8 cellular contexts compared by ENCODE assay signal in the genomic region with DNA sequence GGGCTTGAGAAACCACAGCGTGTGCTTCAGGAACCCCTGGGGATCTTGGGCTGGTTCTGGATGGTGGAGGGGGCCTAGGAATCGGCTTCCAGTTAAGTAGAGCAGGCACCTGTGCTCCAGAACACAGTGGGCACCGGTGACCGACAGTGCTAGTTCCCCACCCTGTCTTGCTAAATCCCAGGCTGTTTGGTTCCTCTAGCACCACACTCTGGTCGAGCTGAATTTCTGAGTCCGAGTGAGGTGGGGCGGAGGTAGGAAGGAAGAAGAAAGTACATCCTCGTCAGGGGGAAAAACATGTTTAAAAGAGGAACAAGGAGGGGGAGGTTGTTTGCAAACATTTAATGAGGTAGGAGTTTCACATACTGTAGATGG. TPM values are rescaled to one million over a fixed set of nuclear protein-coding genes. Genes with fewer than 3 reads are reported as not detected.
DNase-seq lines count a peak whose midpoint lies in the region; ATAC-seq and TF ChIP-seq lines count a peak whose summit lies in the region.

No MANE protein-coding gene starts in this region.

- DNase-seq in GM06990 (ENCODE audit: extremely low read depth, insufficient read length), result no peak
- no peak for DNase-seq in activated naive CD4-positive, alpha-beta T cell treated with anti-CD3 and anti-CD28 coated beads, Interleukin-2, amount 50 U/mL, for 72 hours (ENCODE audit: low spot score in 2 of 2)
- no peak for DNase-seq in omental fat pad (ENCODE audit: low spot score)
- no peak for DNase-seq in NCI-H2227 treated with DMSO at 0.1 percent for 48 hours (lab: John Stamatoyannopoulos, UW)
- DNase-seq in testis, result no peak

- peaks cover 100% of the 10 kb centered on the region for H3K4me1 ChIP-seq in mononuclear cell (ENCODE audit: insufficient read depth, low read length)
- H3K4me1 ChIP-seq in testis, result no peaks in the 10 kb centered on the region

- H3K27me3 ChIP-seq in GM06990 (replicated peaks; ENCODE audit: control insufficient read depth, insufficient read depth, low read length) (no peaks in the 10 kb centered on the region), mononuclear cell (ENCODE audit: insufficient read depth, low read length) (no peaks in the 10 kb centered on the region), testis (no peaks in the 10 kb centered on the region)

- no peak overlapping the region for H3K27ac ChIP-seq in testis

- H3K4me3 ChIP-seq in GM06990 (replicated peaks; ENCODE audit: low read depth, low read length) (peak overlapping the region; percentile 57), mononuclear cell (ENCODE audit: low read length) (peak overlapping the region; percentile 1), testis (no peak overlapping the region)

- H3K36me3 Mint-ChIP-seq in activated naive CD4-positive, alpha-beta T cell treated with anti-CD3 and anti-CD28 coated beads, Interleukin-2, amount 50 U/mL, for 72 hours, result peaks cover 0 to 5% of the 10 kb centered on the region in 2 donors

- H3K9me3 ChIP-seq in mononuclear cell (ENCODE audit: low read depth, low read length) (no peaks in the 10 kb centered on the region), testis (no peaks in the 10 kb centered on the region)

- H3K27ac Mint-ChIP-seq in activated naive CD4-positive, alpha-beta T cell treated with anti-CD3 and anti-CD28 coated beads, Interleukin-2, amount 50 U/mL, for 72 hours, result peak overlapping the region; percentile 91 to 96

- no peaks in the 10 kb centered on the region for H3K9me3 Mint-ChIP-seq in activated naive CD4-positive, alpha-beta T cell treated with anti-CD3 and anti-CD28 coated beads, Interleukin-2, amount 50 U/mL, for 72 hours

- intact Hi-C loops in testis (cut with DNase I; ENCODE audit: low total_unique reads), result no loop called here

- TF ChIP-seq CTCF in GM06990 (IDR thresholded peaks at IDR 0.05; ENCODE audit: insufficient read depth, low read length, poor library complexity, severe bottlenecking) (peak; percentile 50), omental fat pad (IDR thresholded peaks at IDR 0.05) (no peak), testis (IDR thresholded peaks at IDR 0.05) (no peak)

- no peak for TF ChIP-seq POLR2A in testis (IDR thresholded peaks at IDR 0.05)

- ATAC-seq in GM21367 (IDR thresholded peaks at IDR 0.05; ENCODE audit: unreplicated experiment) (peak; percentile 21), HG03521 (IDR thresholded peaks at IDR 0.05; ENCODE audit: unreplicated experiment) (peak; percentile 26), omental fat pad (ENCODE audit: low FRiP score) (no peak)
- ATAC-seq in activated naive CD4-positive, alpha-beta T cell treated with anti-CD3 and anti-CD28 coated beads, Interleukin-2, amount 50 U/mL, for 72 hours, result peak in 1 of 2 donors; percentile 18

- H3K36me3 ChIP-seq in GM06990 (ENCODE audit: control insufficient read depth, insufficient read depth, low read length) (no peaks in the 10 kb centered on the region), testis (ENCODE audit: low read depth, missing control alignments) (no peaks in the 10 kb centered on the region)

- 73 to 89% methylated on average over 8 of the region's 8 CpGs for WGBS in testis, 2 donors

RNA-seq across cellular contexts. Expression of a gene that starts 29.1 kb away (rescaled TPM):
- 10 to 100 TPM; 52.7 to 71.9 TPM for total RNA-seq in activated naive CD4-positive, alpha-beta T cell treated with anti-CD3 and anti-CD28 coated beads, Interleukin-2, amount 50 U/mL, for 72 hours
- total RNA-seq in mononuclear cell (53.7 TPM), omental fat pad (10 to 100 TPM; 35.7 to 75.2 (median 56.4) TPM), testis (10 to 100 TPM; 13.7 to 14.9 TPM)
- 9.7 TPM for polyA plus RNA-seq in testis (ENCODE audit: insufficient read depth, low read depth, low replicate concordance)

Comparison
In these comparisons a context has a peak if more than half of its experiments do, and no peak if none do; other contexts are left out.
1. H3K4me3 ChIP-seq: peak in GM06990 (single experiment) and mononuclear cell (single experiment); none in testis (0 of 2).